ENCODE assay signal across 12 cellular contexts in the genomic region with DNA sequence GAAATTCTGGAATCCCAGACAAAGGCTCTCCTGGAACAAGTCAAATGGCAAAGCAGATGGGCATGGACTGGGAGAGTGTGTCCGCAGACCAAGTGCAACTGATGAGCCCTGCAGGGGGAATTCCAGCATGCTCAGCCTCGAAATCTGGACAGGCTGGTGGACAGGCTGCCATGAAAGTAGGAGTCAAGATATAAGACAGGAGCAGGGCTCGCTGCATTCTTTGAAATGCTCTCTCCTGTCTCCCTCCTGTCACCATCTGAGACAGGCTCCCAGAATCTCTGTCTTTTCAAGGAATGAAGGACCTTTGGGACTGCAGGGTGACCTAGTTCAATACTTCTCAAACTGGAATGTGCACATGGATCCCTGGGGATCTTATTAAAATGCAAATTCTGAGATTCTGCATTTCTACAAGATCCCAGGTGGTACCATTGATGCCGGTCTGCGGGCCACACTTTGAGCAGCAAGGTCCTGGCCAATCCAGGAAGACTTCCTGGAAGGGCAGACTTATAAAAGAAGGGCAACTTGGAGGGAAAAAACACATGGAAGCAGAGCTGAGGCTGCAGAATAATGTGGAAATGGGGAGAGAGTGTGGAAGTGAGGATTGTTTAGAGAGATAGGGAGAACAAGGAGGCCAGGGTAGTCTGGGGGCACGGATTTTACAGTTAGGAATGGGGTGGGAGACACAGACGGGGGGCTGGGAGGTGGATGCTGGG. TPM values are rescaled to one million over a fixed set of nuclear protein-coding genes. Genes with fewer than 3 reads are reported as not detected.
"Had no signal": no experiment of that assay in that cellular context is flagged by ENCODE, and none has a peak within 500 bp of the region (broad histone marks: within the 10 kb centered on the region; RNA-seq: fewer than 3 reads in every experiment).

No MANE protein-coding gene starts in this region.

- H3K4me1 Mint-ChIP-seq: central memory CD8-positive, alpha-beta T cell had no signal

- H3K27me3 ChIP-seq: adrenal gland, body of pancreas, pancreas had no signal

- H3K4me3 Mint-ChIP-seq: central memory CD8-positive, alpha-beta T cell; neural crest cell had no signal

- H3K9me3 Mint-ChIP-seq: central memory CD8-positive, alpha-beta T cell; neural crest cell had no signal

- H3K27ac ChIP-seq: adrenal gland, body of pancreas, left ventricle myocardium inferior, pancreas had no signal

- H3K36me3 ChIP-seq: adrenal gland, left ventricle myocardium inferior, pancreas had no signal

- H3K9me3 ChIP-seq: adrenal gland, body of pancreas, left ventricle myocardium inferior, pancreas had no signal

- H3K4me1 ChIP-seq: adrenal gland, body of pancreas, pancreas had no signal

- H3K4me3 ChIP-seq: adrenal gland, body of pancreas, left ventricle myocardium inferior, pancreas had no signal

- DNase-seq: activated CD4-positive, alpha-beta T cell treated with anti-CD3 and anti-CD28 coated beads, Interleukin-2, amount 50 U/mL, for 1 hour; activated CD4-positive, CD25-positive, alpha-beta regulatory T cell; activated naive CD4-positive, alpha-beta T cell treated with anti-CD3 and anti-CD28 coated beads, Interleukin-2, amount 50 U/mL, for 16 hours; effector memory CD4-positive, alpha-beta T cell; left ventricle myocardium inferior; retina had no signal

RNA-seq across cellular contexts. Expression of a gene that starts 29.8 kb away (rescaled TPM):
- total RNA-seq: neural crest cell, SK-MEL-5 had no signal

RNA-seq across cellular contexts. Expression of a gene that starts 51.5 kb away (rescaled TPM):
- total RNA-seq: neural crest cell had no signal
